ENCODE assay signal across 8 cellular contexts in the genomic region with DNA sequence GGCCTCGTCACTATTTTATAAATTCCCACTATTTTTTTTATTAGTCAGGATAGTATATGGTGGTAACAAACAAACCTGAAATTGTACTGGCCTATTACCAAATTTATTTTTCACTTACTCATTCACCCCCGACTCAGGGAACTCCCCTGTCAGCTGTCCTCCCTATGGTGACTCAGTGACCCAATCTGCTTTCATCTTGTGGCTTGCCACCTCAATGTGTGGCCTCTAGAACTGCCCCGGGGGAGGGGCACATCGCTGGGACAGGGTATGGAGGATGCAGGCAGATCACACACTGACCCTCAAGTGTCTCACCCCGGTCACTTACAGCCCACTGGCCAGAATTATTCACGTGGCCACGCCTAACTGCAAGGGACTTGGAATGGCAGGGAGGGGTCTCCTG.
DNase-seq lines count a peak whose midpoint lies in the region; ATAC-seq lines count a peak whose summit lies in the region.

No MANE protein-coding gene starts in this region.

- H3K27me3 Mint-ChIP-seq in activated CD4-positive, alpha-beta T cell treated with anti-CD3 and anti-CD28 coated beads, Interleukin-2, amount 10 ng/mL, durations not matched to agents 7 days and 5 days: peaks cover 19% of the 10 kb centered on the region
- H3K27me3 Mint-ChIP-seq in effector memory CD8-positive, alpha-beta T cell: peaks cover 11 to 26% of the 10 kb centered on the region in 2 donors

- H3K4me3 ChIP-seq in GM23248: no peak overlapping the region

- in situ Hi-C loops in GM23248 (cut with MboI) (no loop called here), ACHN (cut with HindIII; ENCODE audit: low pct_ligation_motif_present, low pct_unique_long_range_greater_than_20kb, low sequenced_read_pairs) (no loop called here)

- DNase-seq in GM23248: peak; percentile 67
- peak; percentile 20 for DNase-seq in activated CD4-positive, alpha-beta T cell treated with anti-CD3 and anti-CD28 coated beads, Interleukin-2, amount 10 ng/mL, durations not matched to agents 7 days and 5 days
- no peak for DNase-seq in effector memory CD8-positive, alpha-beta T cell
- peak; percentile 53 for DNase-seq in stimulated activated CD4-positive, alpha-beta T cell treated with anti-CD3 and anti-CD28 coated beads, Interleukin-4, amount 100 ng/mL, for 1 hour
- no peak for DNase-seq in NCI-H1105 (lab: John Stamatoyannopoulos, UW)
- no peak for DNase-seq in ACHN
- DNase-seq in NCI-H774 (lab: John Stamatoyannopoulos, UW): no peak
- DNase-seq in CD1c-positive myeloid dendritic cell (ENCODE audit: extremely low spot score): no peak

- H4K20me1 ChIP-seq in GM23248 (ENCODE audit: insufficient read depth): no peaks in the 10 kb centered on the region

- H3K36me3 Mint-ChIP-seq in activated CD4-positive, alpha-beta T cell treated with anti-CD3 and anti-CD28 coated beads, Interleukin-2, amount 10 ng/mL, durations not matched to agents 7 days and 5 days (ENCODE audit: low read depth): peaks cover 5% of the 10 kb centered on the region
- H3K36me3 Mint-ChIP-seq in effector memory CD8-positive, alpha-beta T cell (ENCODE audit: insufficient read depth): peaks cover 15% of the 10 kb centered on the region

- H3K36me3 ChIP-seq in GM23248 (ENCODE audit: low read depth): no peaks in the 10 kb centered on the region

- H3K4me3 Mint-ChIP-seq in activated CD4-positive, alpha-beta T cell treated with anti-CD3 and anti-CD28 coated beads, Interleukin-2, amount 10 ng/mL, durations not matched to agents 7 days and 5 days: no peak overlapping the region
- peak overlapping the region in 1 of 2 donors; percentile 48 for H3K4me3 Mint-ChIP-seq in effector memory CD8-positive, alpha-beta T cell

- no peaks in the 10 kb centered on the region for H3K9me3 Mint-ChIP-seq in activated CD4-positive, alpha-beta T cell treated with anti-CD3 and anti-CD28 coated beads, Interleukin-2, amount 10 ng/mL, durations not matched to agents 7 days and 5 days
- H3K9me3 Mint-ChIP-seq in effector memory CD8-positive, alpha-beta T cell: no peaks in the 10 kb centered on the region

- no peaks in the 10 kb centered on the region for H3K9me2 ChIP-seq in GM23248 (ENCODE audit: insufficient read depth)

- H3K79me2 ChIP-seq in GM23248 (ENCODE audit: insufficient read depth): no peaks in the 10 kb centered on the region

- no peaks in the 10 kb centered on the region for H3K27me3 ChIP-seq in GM23248 (replicated peaks; ENCODE audit: insufficient read depth)

- H3K27ac Mint-ChIP-seq in activated CD4-positive, alpha-beta T cell treated with anti-CD3 and anti-CD28 coated beads, Interleukin-2, amount 10 ng/mL, durations not matched to agents 7 days and 5 days: peak overlapping the region; percentile 94
- H3K27ac Mint-ChIP-seq in effector memory CD8-positive, alpha-beta T cell: no peak overlapping the region

- peak overlapping the region; percentile 86 for H3K27ac ChIP-seq in GM23248

- peaks cover 32% of the 10 kb centered on the region for H3K4me1 ChIP-seq in GM23248 (ENCODE audit: insufficient read depth)

- CTCF ChIA-PET in activated CD4-positive, alpha-beta T cell treated with anti-CD3 and anti-CD28 coated beads, Interleukin-2, amount 10 ng/mL, durations not matched to agents 7 days and 5 days (lab: Charles Lee): interaction anchor here (2.4 to 2.7 kb wide), 2 partner anchors 12 to 54 kb away, joined by 5 to 11 read pairs; no protein-coding TSS in a partner anchor

- WGBS in GM23248 (ENCODE audit: low coverage in 1 of 2, low lambda C conversion rate in 2 of 2, missing lambda C conversion rate in 2 of 2), 2 experiments: 44 to 49% methylated on average over 7 of the region's 7 CpGs

- H3K9ac ChIP-seq in GM23248: peak overlapping the region; percentile 71

- H3K4me1 Mint-ChIP-seq in activated CD4-positive, alpha-beta T cell treated with anti-CD3 and anti-CD28 coated beads, Interleukin-2, amount 10 ng/mL, durations not matched to agents 7 days and 5 days: peaks cover 57% of the 10 kb centered on the region
- peaks cover 32 to 34% of the 10 kb centered on the region in 2 donors for H3K4me1 Mint-ChIP-seq in effector memory CD8-positive, alpha-beta T cell (ENCODE audit: low read depth in 2 of 2)

- peaks cover 47% of the 10 kb centered on the region for H3F3A ChIP-seq in GM23248 (ENCODE audit: insufficient read depth)

- no peaks in the 10 kb centered on the region for H3K9me3 ChIP-seq in GM23248 (ENCODE audit: low read depth)

- POLR2A ChIA-PET in activated CD4-positive, alpha-beta T cell treated with anti-CD3 and anti-CD28 coated beads, Interleukin-2, amount 10 ng/mL, durations not matched to agents 7 days and 5 days (lab: Charles Lee): interaction anchor here (0.6 kb wide), 1 partner anchor 18 kb away, joined by 5 read pairs; no protein-coding TSS in a partner anchor

- H3K4me2 ChIP-seq in GM23248 (ENCODE audit: unreplicated experiment): peak overlapping the region; percentile 70

- ATAC-seq in effector memory CD8-positive, alpha-beta T cell (replicated peaks): peak; percentile 21

- H2AFZ ChIP-seq in GM23248: no peak overlapping the region

Comparison
In these comparisons a context has a peak if more than half of its experiments do, and no peak if none do; other contexts are left out.
1. DNase-seq: peak in GM23248 (single experiment), activated CD4-positive, alpha-beta T cell treated with anti-CD3 and anti-CD28 coated beads, Interleukin-2, amount 10 ng/mL, durations not matched to agents 7 days and 5 days (single experiment) and stimulated activated CD4-positive, alpha-beta T cell treated with anti-CD3 and anti-CD28 coated beads, Interleukin-4, amount 100 ng/mL, for 1 hour (single experiment); none in effector memory CD8-positive, alpha-beta T cell (0 of 3), NCI-H1105 (single experiment), ACHN (single experiment), NCI-H774 (single experiment) and CD1c-positive myeloid dendritic cell (single experiment).